ENCODE assay signal across 8 cellular contexts in genomic region chr2:163132850-163133249, GRCh38.
A peak's percentile ranks its signal among the peaks of the same experiment; 100 is the strongest.
DNase-seq lines count a peak whose midpoint lies in the region; ATAC-seq and TF ChIP-seq lines count a peak whose summit lies in the region.

No MANE protein-coding gene starts in this region.

- no peak overlapping the region for H3K4me3 Mint-ChIP-seq in chondrocyte (ENCODE audit: unreplicated experiment)

- peaks cover 0 to 6% (median 0%) of the 10 kb centered on the region in 4 donors for H3K4me1 ChIP-seq in tibial nerve

- H3K27ac Mint-ChIP-seq in chondrocyte (ENCODE audit: unreplicated experiment): no peak overlapping the region

- peaks cover 35% of the 10 kb centered on the region for H3K27me3 Mint-ChIP-seq in chondrocyte (ENCODE audit: low read depth)

- no peaks in the 10 kb centered on the region for H3K36me3 Mint-ChIP-seq in chondrocyte (ENCODE audit: low read depth)

- peak; percentile 89 for TF ChIP-seq CTCF in chondrocyte (IDR thresholded peaks at IDR 0.05)
- peak in 4 of 5 experiments; percentile 16 to 39 (median 24) for TF ChIP-seq CTCF in tibial nerve (IDR thresholded peaks at IDR 0.05)

- TF ChIP-seq POLR2A in tibial nerve (IDR thresholded peaks at IDR 0.05): no peak
- TF ChIP-seq POLR2A in erythroblast (IDR thresholded peaks at IDR 0.05; ENCODE audit: low read length): no peak

- no peak overlapping the region for H3K27ac ChIP-seq in tibial nerve

- H3K4me1 Mint-ChIP-seq in chondrocyte (ENCODE audit: low read depth): peaks cover 5% of the 10 kb centered on the region

- H3K9me3 ChIP-seq in tibial nerve: no peaks in the 10 kb centered on the region

- DNase-seq in COR-L47 (lab: John Stamatoyannopoulos, UW) (peak; percentile 19), NCI-H2227 (lab: John Stamatoyannopoulos, UW; ENCODE audit: unreplicated experiment) (peak; percentile 60), chondrocyte (ENCODE audit: low spot score) (no peak), tibial nerve (ENCODE audit: low spot score in 2 of 2) (no peak), erythroblast (lab: John Stamatoyannopoulos, UW) (no peak), CD1c-positive myeloid dendritic cell (ENCODE audit: extremely low spot score) (no peak)

- no peaks in the 10 kb centered on the region for H3K36me3 ChIP-seq in tibial nerve

- peak; percentile 57 for ATAC-seq in GM21723 (IDR thresholded peaks at IDR 0.05; ENCODE audit: unreplicated experiment)
- ATAC-seq in HG02642 (IDR thresholded peaks at IDR 0.05; ENCODE audit: poor library complexity, unreplicated experiment): no peak

- H3K9me3 Mint-ChIP-seq in chondrocyte (ENCODE audit: low read depth): no peaks in the 10 kb centered on the region

- H3K4me3 ChIP-seq in tibial nerve: no peak overlapping the region

- 10 to 11% methylated on average over 3 of the region's 3 CpGs for WGBS in tibial nerve, 2 donors

- no peaks in the 10 kb centered on the region for H3K27me3 ChIP-seq in tibial nerve

- no peak for TF ChIP-seq EP300 in tibial nerve (IDR thresholded peaks at IDR 0.05)

Comparison
In these comparisons a context has a peak if more than half of its experiments do, and no peak if none do; other contexts are left out.
1. DNase-seq: peak in COR-L47 (single experiment) and NCI-H2227 (single experiment); none in chondrocyte (single experiment), tibial nerve (0 of 2), erythroblast (0 of 2) and CD1c-positive myeloid dendritic cell (single experiment).